Comparison of ENCODE assay signal across 6 cellular contexts in genomic region chr2:175437167-175437566, GRCh38.
"Had no signal": no experiment of that assay in that cellular context is flagged by ENCODE, and none has a peak within 500 bp of the region (broad histone marks: within the 10 kb centered on the region; RNA-seq: fewer than 3 reads in every experiment).

No MANE protein-coding gene starts in this region.

- H3K27ac ChIP-seq: HL-60, KMS-11 had no signal

- H3K4me2 ChIP-seq: KMS-11 had no signal

- FAIRE-seq: HTR-8/SVneo had no signal

- H3K9ac ChIP-seq: KMS-11 had no signal

- DNase-seq: Kasumi-1, KBM-7, KG1 had no signal
